Comparison of ENCODE assay signal across 22 cellular contexts in the genomic region with DNA sequence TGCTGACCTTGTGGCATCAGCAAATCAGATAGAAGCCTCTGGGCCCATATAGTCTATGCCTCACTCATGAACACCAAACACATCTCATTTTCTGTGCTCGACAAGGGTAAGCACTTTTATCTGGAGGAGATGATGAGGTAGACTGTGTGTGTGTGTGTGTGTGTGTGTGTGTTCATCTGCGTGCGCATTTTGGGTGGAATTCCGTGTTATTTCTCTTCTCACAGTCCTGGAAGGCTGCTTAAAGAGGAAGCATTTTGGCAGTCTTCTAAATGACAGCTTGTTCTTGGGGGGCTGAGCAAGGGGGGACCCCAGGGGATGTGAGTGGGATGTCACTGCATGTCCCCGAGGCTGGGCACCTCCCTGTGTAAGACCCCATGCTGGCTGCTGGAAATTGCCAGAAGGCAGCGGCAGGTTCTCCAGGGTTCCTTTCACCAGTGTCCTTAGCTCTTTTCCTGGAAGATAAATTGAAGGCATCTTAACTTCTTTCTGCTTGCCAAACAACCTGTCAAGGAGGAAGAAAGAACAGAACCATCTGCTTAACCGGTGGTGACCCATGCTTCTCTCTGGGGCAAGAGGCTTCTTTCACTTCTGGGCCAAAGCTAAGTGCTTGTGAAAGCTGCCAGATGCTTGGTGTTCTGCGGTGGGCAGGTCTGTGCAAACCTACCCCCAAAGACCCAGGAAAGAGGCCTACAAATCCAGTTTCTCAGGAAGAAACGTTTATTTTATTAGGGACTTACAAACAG. TPM values are rescaled to one million over a fixed set of nuclear protein-coding genes. Genes with fewer than 3 reads are reported as not detected.
DNase-seq lines count a peak whose midpoint lies in the region; ATAC-seq and TF ChIP-seq lines count a peak whose summit lies in the region.
"Had no signal": no experiment of that assay in that cellular context is flagged by ENCODE, and none has a peak within 500 bp of the region (broad histone marks: within the 10 kb centered on the region; RNA-seq: fewer than 3 reads in every experiment).

No MANE protein-coding gene starts in this region.

- peaks cover 9% of the 10 kb centered on the region for H3K27me3 ChIP-seq in gastroesophageal sphincter
- no peaks in the 10 kb centered on the region for H3K27me3 ChIP-seq in testis

- TF ChIP-seq CTCF in gastroesophageal sphincter (IDR thresholded peaks at IDR 0.05) (no peak), testis (IDR thresholded peaks at IDR 0.05) (no peak)

- intact Hi-C loops in testis (cut with DNase I; ENCODE audit: low total_unique reads): no loop called here

- DNase-seq in DMS 273 (lab: John Stamatoyannopoulos, UW; ENCODE audit: unreplicated experiment): peak; percentile 44
- no peak for DNase-seq in DMS 273 treated with DMSO at 0.1 percent for 48 hours (lab: John Stamatoyannopoulos, UW)
- DNase-seq in amniotic epithelial cell (ENCODE audit: low read depth): peak; percentile 63
- peak; percentile 24 for DNase-seq in testis
- DNase-seq in HPDE6-E6E7 (ENCODE audit: extremely low spot score): no peak
- no peak for DNase-seq in activated CD4-positive, alpha-beta T cell treated with anti-CD3 and anti-CD28 coated beads for 1 hour
- no peak for DNase-seq in activated CD8-positive, alpha-beta memory T cell treated with anti-CD3 and anti-CD28 coated beads, Interleukin-2, amount 50 U/mL, for 4 hours
- DNase-seq: Calu3; CD8-positive, alpha-beta memory T cell; DMS53; GF-D8; NCI-H1105; NCI-H146; NCI-H2029; NCI-H226; NCI-H510A treated with DMSO at 0.1 percent for 48 hours had no signal

- H3K4me3 ChIP-seq in gastroesophageal sphincter: no peak overlapping the region
- no peak overlapping the region for H3K4me3 ChIP-seq in testis

- peak overlapping the region in 1 of 4 donors; percentile 34 for H3K27ac ChIP-seq in gastroesophageal sphincter
- no peak overlapping the region for H3K27ac ChIP-seq in testis
- H3K27ac ChIP-seq: 22Rv1, C4-2B, KMS-11 had no signal

- peak; percentile 81 for ATAC-seq in gastroesophageal sphincter
- ATAC-seq: HCT116, SK-N-SH treated with all-trans-retinoic acid at 6 μM for 48 hours had no signal

- H3K9me3 ChIP-seq in gastroesophageal sphincter: no peaks in the 10 kb centered on the region
- no peaks in the 10 kb centered on the region for H3K9me3 ChIP-seq in testis

- no peak for TF ChIP-seq POLR2A in gastroesophageal sphincter (IDR thresholded peaks at IDR 0.05)
- TF ChIP-seq POLR2A in testis (IDR thresholded peaks at IDR 0.05): no peak

- 25 to 40% methylated on average over 3 to 9 of the region's 9 CpGs for WGBS in gastroesophageal sphincter (ENCODE audit: low coverage in 1 of 2), 2 donors
- whole genome bisulfite sequencing in testis, 2 donors: 52 to 58% methylated on average over 9 of the region's 9 CpGs

- no peak for TF ChIP-seq EP300 in gastroesophageal sphincter (IDR thresholded peaks at IDR 0.05)

- no peaks in the 10 kb centered on the region for H3K36me3 ChIP-seq in gastroesophageal sphincter
- H3K36me3 ChIP-seq in testis (ENCODE audit: low read depth, missing control alignments): no peaks in the 10 kb centered on the region

- H3K4me1 ChIP-seq in gastroesophageal sphincter (peaks cover 0 to 16% (median 7%) of the 10 kb centered on the region in 3 donors), testis (peaks cover 3% of the 10 kb centered on the region)

RNA-seq across cellular contexts. Expression of a gene that starts 9.9 kb away (rescaled TPM):
- total RNA-seq in gastroesophageal sphincter: under 1 TPM; 0.31 to 0.69 (median 0.53) TPM
- under 1 TPM in 1 of 2 donors, not detected in 1; 0.19 TPM for total RNA-seq in testis
- polyA plus RNA-seq in testis (ENCODE audit: insufficient read depth, low read depth, low replicate concordance): not detected
- total RNA-seq: Calu3; CD8-positive, alpha-beta memory T cell had no signal
- polyA plus RNA-seq: CD8-positive, alpha-beta memory T cell had no signal

Comparison
In these comparisons a context has a peak if more than half of its experiments do, and no peak if none do; other contexts are left out.
1. DNase-seq: peak in DMS 273 (single experiment), amniotic epithelial cell (single experiment) and testis (single experiment); none in DMS 273 treated with DMSO at 0.1 percent for 48 hours (single experiment), HPDE6-E6E7 (single experiment), activated CD4-positive, alpha-beta T cell treated with anti-CD3 and anti-CD28 coated beads for 1 hour (single experiment) and activated CD8-positive, alpha-beta memory T cell treated with anti-CD3 and anti-CD28 coated beads, Interleukin-2, amount 50 U/mL, for 4 hours (single experiment).